In genomic region chr10:61263561-61263960, GRCh38 we compare ENCODE assay signal across 15 cellular contexts.
A peak's percentile ranks its signal among the peaks of the same experiment; 100 is the strongest.
DNase-seq lines count a peak whose midpoint lies in the region; ATAC-seq and TF ChIP-seq lines count a peak whose summit lies in the region.
"Had no signal": no experiment of that assay in that cellular context is flagged by ENCODE, and none has a peak within 500 bp of the region (broad histone marks: within the 10 kb centered on the region; RNA-seq: fewer than 3 reads in every experiment).

No MANE protein-coding gene starts in this region.

- peak overlapping the region; percentile 24 for H3K27ac Mint-ChIP-seq in neural crest cell (ENCODE audit: unreplicated experiment)
- H3K27ac Mint-ChIP-seq in activated naive CD8-positive, alpha-beta T cell treated with anti-CD3 and anti-CD28 coated beads, Interleukin-2, amount 50 U/mL, for 24 hours = no peak overlapping the region
- H3K27ac Mint-ChIP-seq: CD8-positive, alpha-beta memory T cell; GM23338 had no signal

- no peak for ATAC-seq in activated naive CD8-positive, alpha-beta T cell treated with anti-CD3 and anti-CD28 coated beads, Interleukin-2, amount 50 U/mL, for 24 hours
- no peak for ATAC-seq in GM21528 (IDR thresholded peaks at IDR 0.05; ENCODE audit: low FRiP score, unreplicated experiment)
- ATAC-seq: GM12878, GM23338 had no signal

- no peaks in the 10 kb centered on the region for H3K27me3 Mint-ChIP-seq in neural crest cell (ENCODE audit: low read depth)
- H3K27me3 Mint-ChIP-seq in activated naive CD8-positive, alpha-beta T cell treated with anti-CD3 and anti-CD28 coated beads, Interleukin-2, amount 50 U/mL, for 24 hours = no peaks in the 10 kb centered on the region

- H3K4me1 Mint-ChIP-seq in neural crest cell = peaks cover 31% of the 10 kb centered on the region
- H3K4me1 Mint-ChIP-seq in activated naive CD8-positive, alpha-beta T cell treated with anti-CD3 and anti-CD28 coated beads, Interleukin-2, amount 50 U/mL, for 24 hours = no peaks in the 10 kb centered on the region
- H3K4me1 Mint-ChIP-seq: CD8-positive, alpha-beta memory T cell; GM23338; IgD-negative memory B cell had no signal

- peaks cover 5% of the 10 kb centered on the region for H3K27me3 ChIP-seq in adipocyte (replicated peaks; ENCODE audit: control insufficient read depth, insufficient read depth, low read length)
- H3K27me3 ChIP-seq: BLaER1 had no signal

- H3K9me3 Mint-ChIP-seq in neural crest cell = peaks cover 19% of the 10 kb centered on the region
- no peaks in the 10 kb centered on the region for H3K9me3 Mint-ChIP-seq in activated naive CD8-positive, alpha-beta T cell treated with anti-CD3 and anti-CD28 coated beads, Interleukin-2, amount 50 U/mL, for 24 hours
- H3K9me3 Mint-ChIP-seq: GM23338 had no signal

- no peaks in the 10 kb centered on the region for H3K4me1 ChIP-seq in adipocyte (ENCODE audit: control insufficient read depth, insufficient read depth, low read length)
- H3K4me1 ChIP-seq: BLaER1 had no signal

- H3K9me3 ChIP-seq in adipocyte (ENCODE audit: control insufficient read depth, low read length) = no peaks in the 10 kb centered on the region

- no peak overlapping the region for H3K4me3 ChIP-seq in adipocyte (ENCODE audit: low read length)
- H3K4me3 ChIP-seq: BLaER1, GM12878, GM23338 had no signal

- DNase-seq in NCI-H748 (lab: John Stamatoyannopoulos, UW; ENCODE audit: unreplicated experiment) (peak; percentile 2), NCI-H748 treated with DMSO at 0.1 percent for 48 hours (lab: John Stamatoyannopoulos, UW) (no peak), adipocyte (ENCODE audit: low read depth) (peak; percentile 4), neural crest cell (ENCODE audit: low read depth, low spot score) (no peak), NCI-H2227 (lab: John Stamatoyannopoulos, UW; ENCODE audit: unreplicated experiment) (no peak)
- no peak for DNase-seq in activated naive CD8-positive, alpha-beta T cell treated with anti-CD3 and anti-CD28 coated beads, Interleukin-2, amount 50 U/mL, for 24 hours
- DNase-seq: AML-193; CD8-positive, alpha-beta memory T cell; DMS 273 treated with DMSO at 0.1 percent for 48 hours; H7 had no signal

- no peak for TF ChIP-seq CTCF in neural crest cell (conservative IDR thresholded peaks at IDR 0.05)

- H3K9ac ChIP-seq in adipocyte (ENCODE audit: low read length) = no peak overlapping the region
- H3K9ac ChIP-seq: BLaER1 had no signal

- peaks cover 4% of the 10 kb centered on the region for H3K36me3 Mint-ChIP-seq in neural crest cell (ENCODE audit: low read depth)
- H3K36me3 Mint-ChIP-seq in activated naive CD8-positive, alpha-beta T cell treated with anti-CD3 and anti-CD28 coated beads, Interleukin-2, amount 50 U/mL, for 24 hours (ENCODE audit: low read depth) = no peaks in the 10 kb centered on the region
- H3K36me3 Mint-ChIP-seq: CD8-positive, alpha-beta memory T cell had no signal

- H3K4me3 Mint-ChIP-seq in neural crest cell = no peak overlapping the region
- no peak overlapping the region for H3K4me3 Mint-ChIP-seq in activated naive CD8-positive, alpha-beta T cell treated with anti-CD3 and anti-CD28 coated beads, Interleukin-2, amount 50 U/mL, for 24 hours
- H3K4me3 Mint-ChIP-seq: CD8-positive, alpha-beta memory T cell; GM23338; IgD-negative memory B cell had no signal

- no peaks in the 10 kb centered on the region for H3K36me3 ChIP-seq in adipocyte (ENCODE audit: control insufficient read depth, insufficient read depth, low read length, severe bottlenecking)
- H3K36me3 ChIP-seq: BLaER1 had no signal

Comparison
In these comparisons a context has a peak if more than half of its experiments do, and no peak if none do; other contexts are left out.
1. DNase-seq: peak in NCI-H748 (single experiment) and adipocyte (single experiment); none in NCI-H748 treated with DMSO at 0.1 percent for 48 hours (single experiment), neural crest cell (single experiment), activated naive CD8-positive, alpha-beta T cell treated with anti-CD3 and anti-CD28 coated beads, Interleukin-2, amount 50 U/mL, for 24 hours (single experiment) and NCI-H2227 (single experiment).